Comparison of ENCODE assay signal across 11 cellular contexts in the genomic region with DNA sequence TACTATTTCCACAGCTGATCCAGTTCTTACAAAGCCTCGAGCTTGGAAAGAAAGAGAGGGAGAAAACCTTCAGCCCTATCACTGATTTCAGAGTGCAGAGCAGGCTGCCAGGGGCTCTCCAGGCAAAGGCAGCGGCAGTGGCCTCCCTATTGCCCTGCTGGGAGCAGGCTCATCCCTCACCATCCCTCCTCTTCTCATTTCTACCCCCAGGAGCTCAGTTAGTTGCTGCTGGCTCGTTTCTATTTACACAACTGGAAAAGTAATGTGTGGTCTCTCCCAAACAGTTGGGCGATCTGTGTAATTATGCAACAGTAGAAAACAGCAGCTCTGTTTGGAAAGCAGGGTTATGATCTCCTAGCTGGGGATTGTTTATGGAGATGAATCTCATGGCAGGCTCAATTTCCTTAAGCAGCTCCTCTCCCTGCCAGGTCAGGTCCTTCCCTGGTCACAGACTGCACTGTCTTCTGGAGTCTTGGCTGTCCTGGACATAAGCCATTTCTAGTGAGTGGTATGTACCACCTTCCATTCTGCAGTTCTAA. TPM values are rescaled to one million over a fixed set of nuclear protein-coding genes. Genes with fewer than 3 reads are reported as not detected.
DNase-seq lines count a peak whose midpoint lies in the region; ATAC-seq, FAIRE-seq and TF ChIP-seq lines count a peak whose summit lies in the region.
"Had no signal": no experiment of that assay in that cellular context is flagged by ENCODE, and none has a peak within 500 bp of the region (broad histone marks: within the 10 kb centered on the region; RNA-seq: fewer than 3 reads in every experiment).

No MANE protein-coding gene starts in this region.

- H3K36me3 Mint-ChIP-seq in activated T-cell treated with anti-CD3 and anti-CD28 coated beads, Interleukin-2, amount 50 U/mL, for 72 hours (ENCODE audit: insufficient read depth in 2 of 2): no peaks in the 10 kb centered on the region
- H3K36me3 Mint-ChIP-seq in T-helper 17 cell (ENCODE audit: low read depth): no peaks in the 10 kb centered on the region

- no peaks in the 10 kb centered on the region for H3K36me3 ChIP-seq in smooth muscle cell (ENCODE audit: low read depth)

- no peak for ATAC-seq in activated T-cell treated with anti-CD3 and anti-CD28 coated beads, Interleukin-2, amount 50 U/mL, for 72 hours (replicated peaks in 1 of 2)
- ATAC-seq in T-helper 17 cell (no peak), HG03139 (IDR thresholded peaks at IDR 0.05; ENCODE audit: unreplicated experiment) (no peak)

- 25% methylated on average over 4 of the region's 4 CpGs for WGBS in smooth muscle cell (ENCODE audit: low lambda C conversion rate)

- DNase-seq in H4 (ENCODE audit: low spot score): peak; percentile 97
- DNase-seq in astrocyte of the hippocampus (ENCODE audit: low read depth, low spot score): peak; percentile 65
- DNase-seq in smooth muscle cell (lab: John Stamatoyannopoulos, UW; ENCODE audit: unreplicated experiment): no peak
- no peak for DNase-seq in activated T-cell treated with anti-CD3 and anti-CD28 coated beads, Interleukin-2, amount 50 U/mL, for 72 hours
- DNase-seq in NCI-H510A (lab: John Stamatoyannopoulos, UW): no peak
- DNase-seq in T-helper 17 cell: no peak
- DNase-seq: activated CD4-positive, alpha-beta T cell treated with anti-CD3 and anti-CD28 coated beads, Interleukin-2, amount 50 U/mL, for 48 hours; DND-41; MV-4-11 had no signal

- H3K4me2 ChIP-seq in smooth muscle cell: peak overlapping the region; percentile 69

- no peaks in the 10 kb centered on the region for H4K20me1 ChIP-seq in smooth muscle cell (ENCODE audit: low read depth)

- peaks cover 9% of the 10 kb centered on the region for H3F3A ChIP-seq in smooth muscle cell (ENCODE audit: low read depth)

- H3K4me3 ChIP-seq in smooth muscle cell: no peak overlapping the region

- no peaks in the 10 kb centered on the region for H3K9me3 ChIP-seq in smooth muscle cell (replicated peaks; ENCODE audit: low read depth)
- no peaks in the 10 kb centered on the region for H3K9me3 ChIP-seq in T-helper 17 cell (ENCODE audit: control insufficient read depth, low read length, poor library complexity, severe bottlenecking)

- FAIRE-seq in islet of Langerhans (lab: Jason Lieb, UNC): peak; percentile 27

- no peaks in the 10 kb centered on the region for H3K79me2 ChIP-seq in smooth muscle cell (ENCODE audit: low read depth)

- no peaks in the 10 kb centered on the region for H3K4me1 Mint-ChIP-seq in activated T-cell treated with anti-CD3 and anti-CD28 coated beads, Interleukin-2, amount 50 U/mL, for 72 hours (ENCODE audit: low read depth)
- H3K4me1 Mint-ChIP-seq in T-helper 17 cell: no peaks in the 10 kb centered on the region

- no peak for TF ChIP-seq CTCF in smooth muscle cell (IDR thresholded peaks at IDR 0.05; ENCODE audit: borderline replicate concordance, insufficient read depth, poor library complexity, severe bottlenecking)

- no peak overlapping the region for H3K27ac Mint-ChIP-seq in activated T-cell treated with anti-CD3 and anti-CD28 coated beads, Interleukin-2, amount 50 U/mL, for 72 hours
- no peak overlapping the region for H3K27ac Mint-ChIP-seq in T-helper 17 cell

- peak overlapping the region; percentile 6 for H3K9ac ChIP-seq in smooth muscle cell (ENCODE audit: low read depth)

- no peak overlapping the region for H3K4me3 Mint-ChIP-seq in activated T-cell treated with anti-CD3 and anti-CD28 coated beads, Interleukin-2, amount 50 U/mL, for 72 hours
- H3K4me3 Mint-ChIP-seq in T-helper 17 cell: no peak overlapping the region

- no peak overlapping the region for H2AFZ ChIP-seq in smooth muscle cell (ENCODE audit: low read depth)

- H3K27me3 ChIP-seq in smooth muscle cell (ENCODE audit: low read depth): no peaks in the 10 kb centered on the region

- peak overlapping the region; percentile 78 for H3K27ac ChIP-seq in smooth muscle cell (ENCODE audit: low read depth)

- no peaks in the 10 kb centered on the region for H3K4me1 ChIP-seq in smooth muscle cell (ENCODE audit: low read depth)

- H3K9me3 Mint-ChIP-seq in activated T-cell treated with anti-CD3 and anti-CD28 coated beads, Interleukin-2, amount 50 U/mL, for 72 hours: no peaks in the 10 kb centered on the region

- no peaks in the 10 kb centered on the region for H3K27me3 Mint-ChIP-seq in activated T-cell treated with anti-CD3 and anti-CD28 coated beads, Interleukin-2, amount 50 U/mL, for 72 hours (ENCODE audit: low read depth)
- no peaks in the 10 kb centered on the region for H3K27me3 Mint-ChIP-seq in T-helper 17 cell

RNA-seq across cellular contexts. Expression of gene TNS3, which starts 28.7 kb away (rescaled TPM):
- total RNA-seq in H4 (2014; rRNA removed; shearing (Covaris generic)): 143 and 147 TPM in 2 replicates
- 46.6 and 50.5 TPM in 2 replicates for total RNA-seq in smooth muscle cell
- 27.5 and 32.6 TPM in 2 replicates for polyA plus RNA-seq in smooth muscle cell
- total RNA-seq in activated T-cell treated with anti-CD3 and anti-CD28 coated beads, Interleukin-2, amount 50 U/mL, for 72 hours: 1 to 10 TPM in 1 of 2 donors, under 1 TPM in 1; 0.29 to 1.2 TPM
- total RNA-seq in T-helper 17 cell: 1 to 10 TPM; 2.3 to 2.6 TPM

Comparison
In these comparisons a context has a peak if more than half of its experiments do, and no peak if none do; other contexts are left out.
1. DNase-seq: peak in H4 (single experiment) and astrocyte of the hippocampus (single experiment); none in smooth muscle cell (single experiment), activated T-cell treated with anti-CD3 and anti-CD28 coated beads, Interleukin-2, amount 50 U/mL, for 72 hours (0 of 2), NCI-H510A (single experiment) and T-helper 17 cell (0 of 3).
2. RNA of gene TNS3, which starts 28.7 kb away (total RNA-seq): 143 to 147 TPM in H4 and 46.6 to 50.5 TPM in smooth muscle cell; 2.3 to 2.6 TPM in T-helper 17 cell and 0.29 to 1.2 TPM in activated T-cell treated with anti-CD3 and anti-CD28 coated beads, Interleukin-2, amount 50 U/mL, for 72 hours; every median in the first group is over 10 times any median in the second.